16 cellular contexts compared by ENCODE assay signal in genomic region chr10:104316321-104317099, GRCh38. TPM values are rescaled to one million over a fixed set of nuclear protein-coding genes. Genes with fewer than 3 reads are reported as not detected.
DNase-seq lines count a peak whose midpoint lies in the region; ATAC-seq and TF ChIP-seq lines count a peak whose summit lies in the region.
"Had no signal": no experiment of that assay in that cellular context is flagged by ENCODE, and none has a peak within 500 bp of the region (broad histone marks: within the 10 kb centered on the region; RNA-seq: fewer than 3 reads in every experiment).

No MANE protein-coding gene starts in this region.

- H3K4me1 Mint-ChIP-seq in mesothelial cell of epicardium (peaks cover 19% of the 10 kb centered on the region), endodermal cell (peaks cover 24% of the 10 kb centered on the region)

- no peak overlapping the region for H3K9ac ChIP-seq in endodermal cell (ENCODE audit: extremely low read depth, low read length, poor library complexity, severe bottlenecking)

- TF ChIP-seq POLR2A in thyroid gland (IDR thresholded peaks at IDR 0.05) = no peak

- no peaks in the 10 kb centered on the region for H3K27me3 ChIP-seq in heart right ventricle
- no peaks in the 10 kb centered on the region for H3K27me3 ChIP-seq in brain microvascular endothelial cell (replicated peaks)
- H3K27me3 ChIP-seq in thyroid gland = no peaks in the 10 kb centered on the region
- H3K27me3 ChIP-seq in endodermal cell (ENCODE audit: control insufficient read depth, insufficient read depth, low read length, poor library complexity, severe bottlenecking) = no peaks in the 10 kb centered on the region

- peaks cover 58 to 97% (median 83%) of the 10 kb centered on the region in 9 donors for H3K4me1 ChIP-seq in heart right ventricle
- H3K4me1 ChIP-seq in thyroid gland = peaks cover 46 to 58% of the 10 kb centered on the region in 2 donors
- peaks cover 9% of the 10 kb centered on the region for H3K4me1 ChIP-seq in endodermal cell (ENCODE audit: control insufficient read depth, insufficient read depth, low read length)

- POLR2A ChIA-PET in HEK293T (lab: Yijun Ruan, JAX) = no interaction called here

- no peak for TF ChIP-seq CTCF in heart right ventricle (IDR thresholded peaks at IDR 0.05)
- no peak for TF ChIP-seq CTCF in brain microvascular endothelial cell (IDR thresholded peaks at IDR 0.05; ENCODE audit: low read depth, low read length, missing control alignments)
- TF ChIP-seq CTCF in mesothelial cell of epicardium (IDR thresholded peaks at IDR 0.05; ENCODE audit: unreplicated experiment) = no peak
- no peak for TF ChIP-seq CTCF in thyroid gland (IDR thresholded peaks at IDR 0.05)
- no peak for TF ChIP-seq CTCF in endodermal cell (conservative IDR thresholded peaks at IDR 0.05)

- H3K36me3 Mint-ChIP-seq in mesothelial cell of epicardium = peaks cover 28% of the 10 kb centered on the region
- H3K36me3 Mint-ChIP-seq in endodermal cell (ENCODE audit: low read depth) = peaks cover 27% of the 10 kb centered on the region

- H3K36me3 ChIP-seq in heart right ventricle (peaks cover 9 to 68% (median 26%) of the 10 kb centered on the region in 9 donors), brain microvascular endothelial cell (replicated peaks) (peaks cover 72% of the 10 kb centered on the region), thyroid gland (peaks cover 32 to 33% of the 10 kb centered on the region in 2 donors), endodermal cell (ENCODE audit: control insufficient read depth, insufficient read depth, low read length) (peaks cover 32% of the 10 kb centered on the region)

- peak overlapping the region in 8 of 10 donors; percentile 24 to 100 (median 68) for H3K27ac ChIP-seq in heart right ventricle
- H3K27ac ChIP-seq in brain microvascular endothelial cell = peak overlapping the region; percentile 42
- peak overlapping the region in 2 of 3 donors; percentile 41 to 54 for H3K27ac ChIP-seq in thyroid gland
- no peak overlapping the region for H3K27ac ChIP-seq in endodermal cell (ENCODE audit: low read depth, low read length)
- H3K27ac ChIP-seq: SK-N-MC had no signal

- no peaks in the 10 kb centered on the region for H3K9me3 ChIP-seq in heart right ventricle
- no peaks in the 10 kb centered on the region for H3K9me3 ChIP-seq in thyroid gland
- H3K9me3 ChIP-seq in endodermal cell (ENCODE audit: control insufficient read depth, low read length) = no peaks in the 10 kb centered on the region

- CTCF ChIA-PET in HEK293T (lab: Yijun Ruan, JAX) = no interaction called here

- H3K9me3 Mint-ChIP-seq in mesothelial cell of epicardium = no peaks in the 10 kb centered on the region
- no peaks in the 10 kb centered on the region for H3K9me3 Mint-ChIP-seq in endodermal cell

- intact Hi-C loops in heart right ventricle (cut with DNase I) = no loop called here
- intact Hi-C loops in left ventricle myocardium superior (cut with micrococcal nuclease) = no loop called here
- intact Hi-C loops in thyroid gland (cut with DNase I) = no loop called here

- H3K4me3 ChIP-seq in heart right ventricle (no peak overlapping the region), brain microvascular endothelial cell (ENCODE audit: low read depth, low read length) (no peak overlapping the region), thyroid gland (replicated peaks in 1 of 3) (no peak overlapping the region), endodermal cell (ENCODE audit: low read length) (no peak overlapping the region)
- H3K4me3 ChIP-seq: GM12878, SK-N-MC had no signal

- in situ Hi-C loops in brain microvascular endothelial cell (cut with HindIII; ENCODE audit: low pct_ligation_motif_present, low sequenced_read_pairs) = no loop called here

- no peak for DNase-seq in heart right ventricle
- no peak for DNase-seq in left ventricle myocardium superior
- DNase-seq in brain microvascular endothelial cell = no peak
- no peak for DNase-seq in mesothelial cell of epicardium (ENCODE audit: low spot score in 2 of 2, unreplicated experiment in 2 of 2)
- DNase-seq in thyroid gland = no peak
- DNase-seq in endodermal cell = no peak
- DNase-seq in glomerular visceral epithelial cell (ENCODE audit: extremely low spot score) = no peak
- no peak for DNase-seq in HEK293T (ENCODE audit: extremely low spot score)
- DNase-seq: activated gamma-delta T cell, aorta, dermis blood vessel endothelial cell, NCI-H1048, NCI-H2171 treated with DMSO at 0.1 percent for 48 hours had no signal

- 86 to 87% methylated on average over 9 of the region's 9 CpGs for WGBS in heart right ventricle, 2 donors
- WGBS in thyroid gland, 2 donors = 81 to 83% methylated on average over 9 of the region's 9 CpGs
- 91 to 93% methylated on average over 7 to 9 of the region's 9 CpGs for WGBS in endodermal cell (ENCODE audit: insufficient coverage in 1 of 2, insufficient read length in 1 of 2), 2 experiments

- H3K27ac Mint-ChIP-seq in mesothelial cell of epicardium (peak overlapping the region; percentile 72), endodermal cell (no peak overlapping the region)

- H3K27me3 Mint-ChIP-seq in mesothelial cell of epicardium (ENCODE audit: low read depth) (no peaks in the 10 kb centered on the region), endodermal cell (ENCODE audit: insufficient read depth) (no peaks in the 10 kb centered on the region)

- no peak for ATAC-seq in heart right ventricle
- no peak for ATAC-seq in left ventricle myocardium superior
- ATAC-seq: GM12878, HCT116 had no signal

- H3K4me3 Mint-ChIP-seq in mesothelial cell of epicardium = no peak overlapping the region
- no peak overlapping the region for H3K4me3 Mint-ChIP-seq in endodermal cell

TF ChIP-seq in HEK293T, 16 proteins besides CTCF, POLR2A, EP300 and RAD21:
- TF ChIP-seq FOXK2 (IDR thresholded peaks at IDR 0.05) = no peak
- TF ChIP-seq BHLHE40 (IDR thresholded peaks at IDR 0.05; ENCODE audit: borderline replicate concordance) = no peak
- TF ChIP-seq ZNF384 (IDR thresholded peaks at IDR 0.05) = no peak
- no peak for TF ChIP-seq FOXA1 (IDR thresholded peaks at IDR 0.05)

RNA-seq across cellular contexts. Expression of gene ITPRIP, which starts 21.8 kb away (rescaled TPM):
- total RNA-seq in heart right ventricle = 10 to 100 TPM; 18.6 to 87.2 (median 35.9) TPM
- polyA plus RNA-seq in heart right ventricle = 10 to 100 TPM; 17.5 to 41.6 TPM
- 27.6 TPM for total RNA-seq in left ventricle myocardium superior
- 23.3 to 24.5 TPM (median 23.6 TPM) in 3 replicates for total RNA-seq in mesothelial cell of epicardium
- 10 to 100 TPM; 28.0 to 44.2 (median 29.4) TPM for total RNA-seq in thyroid gland
- 10 to 100 TPM in 1 of 2 donors, 1 to 10 TPM in 1; 9.1 to 11.0 TPM for total RNA-seq in endodermal cell
- 14.4 TPM for polyA plus RNA-seq in endodermal cell (2013, experiment 1 of 2)
- 14.9 TPM for polyA plus RNA-seq in endodermal cell (2013, experiment 2 of 2)

RNA-seq across cellular contexts. Expression of gene CFAP58, which starts 37.1 kb away (rescaled TPM):
- total RNA-seq in heart right ventricle = 1 to 10 TPM; 1.3 to 5.8 (median 3.0) TPM
- 1 to 10 TPM in 1 of 2 donors, under 1 TPM in 1; 0.58 to 3.6 TPM for polyA plus RNA-seq in heart right ventricle
- total RNA-seq in left ventricle myocardium superior = 1.2 TPM
- total RNA-seq in mesothelial cell of epicardium = 0.58 to 1.4 TPM (median 1.1 TPM) in 3 replicates
- total RNA-seq in thyroid gland = 1 to 10 TPM; 1.0 to 1.6 (median 1.2) TPM
- total RNA-seq in endodermal cell = under 1 TPM; 0.68 to 0.97 TPM
- 0.57 TPM for polyA plus RNA-seq in endodermal cell (2013, experiment 1 of 2)
- polyA plus RNA-seq in endodermal cell (2013, experiment 2 of 2) = 0.50 TPM

RNA-seq across cellular contexts. Expression of gene GSTO2, which starts 47.5 kb away (rescaled TPM):
- total RNA-seq in heart right ventricle (1 to 10 TPM in 4 of 10 donors, under 1 TPM in 6; 0.57 to 1.6 (median 0.97) TPM), left ventricle myocardium superior (1.1 TPM), mesothelial cell of epicardium (11.7 to 13.5 TPM (median 12.7 TPM) in 3 replicates), thyroid gland (10 to 100 TPM in 3 of 4 donors, 1 to 10 TPM in 1; 7.5 to 16.3 (median 12.8) TPM), endodermal cell (10 to 100 TPM; 17.8 to 18.8 TPM)
- under 1 TPM; 0.25 to 0.51 TPM for polyA plus RNA-seq in heart right ventricle
- 2.8 TPM for polyA plus RNA-seq in endodermal cell (2013, experiment 1 of 2)
- 2.4 TPM for polyA plus RNA-seq in endodermal cell (2013, experiment 2 of 2)
